In the genomic region with DNA sequence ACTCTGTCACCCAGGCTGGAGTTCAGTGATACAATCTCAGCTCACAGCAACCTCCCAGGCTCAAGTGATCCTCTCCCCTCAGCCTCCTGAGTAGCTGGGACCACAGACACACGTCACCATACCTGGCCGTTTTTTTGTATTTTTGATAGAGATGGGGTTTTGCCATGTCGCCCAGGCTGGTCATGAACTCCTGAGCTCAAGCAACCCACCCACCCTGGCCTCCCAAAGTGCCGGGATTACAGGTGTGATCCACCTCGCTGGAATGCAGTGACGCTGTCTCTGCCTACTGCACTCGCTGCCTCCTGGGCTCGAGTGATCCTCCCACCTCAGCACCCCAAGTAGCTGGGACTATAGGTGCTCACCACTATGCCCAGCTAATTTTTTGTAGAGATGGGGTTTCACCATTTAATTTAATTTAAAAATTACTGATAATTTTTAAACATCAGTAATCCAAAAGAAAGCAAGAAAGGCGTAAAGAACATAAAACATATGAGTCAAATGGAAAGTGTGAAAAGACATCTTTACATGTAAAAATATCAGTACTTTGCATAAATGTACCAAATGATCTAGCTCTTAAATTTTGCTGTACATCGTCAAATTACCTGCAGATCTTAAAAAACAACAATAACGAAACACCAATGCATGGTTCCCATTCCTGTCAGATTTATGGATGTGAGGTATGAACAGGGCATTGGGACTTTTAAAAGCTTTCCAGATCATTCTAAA, we compare ENCODE assay signal across 14 cellular contexts. TPM values are rescaled to one million over a fixed set of nuclear protein-coding genes. Genes with fewer than 3 reads are reported as not detected.
A peak's percentile ranks its signal among the peaks of the same experiment; 100 is the strongest.
DNase-seq lines count a peak whose midpoint lies in the region; ATAC-seq and TF ChIP-seq lines count a peak whose summit lies in the region.
"Had no signal": no experiment of that assay in that cellular context is flagged by ENCODE, and none has a peak within 500 bp of the region (broad histone marks: within the 10 kb centered on the region; RNA-seq: fewer than 3 reads in every experiment).

No MANE protein-coding gene starts in this region.

- H3K9me3 ChIP-seq in Panc1 (ENCODE audit: control insufficient read depth, insufficient read depth, low read depth, low read length): no peaks in the 10 kb centered on the region
- H3K9me3 ChIP-seq: heart left ventricle had no signal

- POLR2A ChIA-PET in Panc1 (lab: Charles Lee): interaction anchor here (0.5 to 0.6 kb wide), 3 partner anchors 12 to 211 kb away, joined by 3 to 8 read pairs (median 5); no protein-coding TSS in a partner anchor

- peaks cover 21% of the 10 kb centered on the region for H3K4me1 ChIP-seq in Panc1 (ENCODE audit: control insufficient read depth, insufficient read depth, low read length)

- H3K27me3 ChIP-seq in Panc1 (ENCODE audit: control insufficient read depth, insufficient read depth, low read length): no peaks in the 10 kb centered on the region
- H3K27me3 ChIP-seq: heart left ventricle had no signal

- H3K4me1 Mint-ChIP-seq in stimulated activated naive CD8-positive, alpha-beta T cell treated with anti-CD3 and anti-CD28 coated beads, Interleukin-15, Interleukin-2, amounts not matched to agents 100 ng/mL and 50 ng/mL, for 24 hours (ENCODE audit: low read depth): peaks cover 46% of the 10 kb centered on the region

- intact Hi-C loops in Panc1 (cut with micrococcal nuclease; ENCODE audit: unreplicated experiment): no loop called here

- ATAC-seq in stimulated activated naive CD8-positive, alpha-beta T cell treated with anti-CD3 and anti-CD28 coated beads, Interleukin-15, Interleukin-2, amounts not matched to agents 100 U/mL and 50 U/mL, for 24 hours: no peak
- ATAC-seq in Panc1 (no peak), esophagus mucosa (no peak)
- ATAC-seq in activated CD4-positive, CD25-positive, alpha-beta regulatory T cell treated with anti-CD3 and anti-CD28 coated beads, Interleukin-2, amount 50 U/mL, for 24 hours: no peak
- ATAC-seq: heart left ventricle had no signal

- in situ Hi-C loops in Panc1 (cut with HindIII; ENCODE audit: low pct_unique_long_range_greater_than_20kb, low sequenced_read_pairs): no loop called here

- no peaks in the 10 kb centered on the region for H3K36me3 ChIP-seq in Panc1 (ENCODE audit: control insufficient read depth, insufficient read depth, low read length)

- TF ChIP-seq CTCF in Panc1 (IDR thresholded peaks at IDR 0.05) (no peak), epithelial cell of esophagus (IDR thresholded peaks at IDR 0.05; ENCODE audit: insufficient read depth, low read depth, low read length, missing control alignments) (no peak)

- peak overlapping the region; percentile 60 for H3K27ac ChIP-seq in Panc1 (ENCODE audit: low read length)
- H3K27ac ChIP-seq: GM23248, heart left ventricle had no signal

- no TSS peak for BruUV-seq in Panc1 (replicated peaks; lab: Mats Ljungman, UMichigan)

- no peak for DNase-seq in stimulated activated naive CD8-positive, alpha-beta T cell treated with anti-CD3 and anti-CD28 coated beads, Interleukin-15, Interleukin-2, amounts not matched to agents 100 U/mL and 50 U/mL, for 24 hours
- DNase-seq in Panc1 (ENCODE audit: low read depth, low spot score): no peak
- DNase-seq in epithelial cell of esophagus (ENCODE audit: low read depth): peak; percentile 5
- DNase-seq in NCI-H1048 (lab: John Stamatoyannopoulos, UW): no peak
- DNase-seq in GM19240 (ENCODE audit: insufficient read length, low spot score): no peak
- DNase-seq: GM23248; heart left ventricle; NCI-H1105; NCI-H748 treated with DMSO at 0.1 percent for 48 hours; stimulated activated CD4-positive, alpha-beta T cell treated with anti-CD3 and anti-CD28 coated beads, Interleukin-1b, Interleukin-23, amount 100 ng/mL, for 48 hours; stimulated activated naive CD4-positive, alpha-beta T cell had no signal

- CTCF ChIA-PET in Panc1 (lab: Charles Lee): interaction anchor here (0.6 to 1.2 kb wide), 4 partner anchors 14 to 390 kb away, joined by 3 to 6 read pairs (median 4); no protein-coding TSS in a partner anchor

- H3K4me3 Mint-ChIP-seq in stimulated activated naive CD8-positive, alpha-beta T cell treated with anti-CD3 and anti-CD28 coated beads, Interleukin-15, Interleukin-2, amounts not matched to agents 100 ng/mL and 50 ng/mL, for 24 hours: peak overlapping the region; percentile 27

- peak overlapping the region; percentile 78 to 99 for H3K4me3 ChIP-seq in Panc1 (ENCODE audit: low read depth in 2 of 2, low read length in 2 of 2)
- no peak overlapping the region for H3K4me3 ChIP-seq in epithelial cell of esophagus (ENCODE audit: low read length)
- H3K4me3 ChIP-seq: heart left ventricle had no signal

- peaks cover 30% of the 10 kb centered on the region for H3K36me3 Mint-ChIP-seq in stimulated activated naive CD8-positive, alpha-beta T cell treated with anti-CD3 and anti-CD28 coated beads, Interleukin-15, Interleukin-2, amounts not matched to agents 100 ng/mL and 50 ng/mL, for 24 hours (ENCODE audit: low read depth)

- no peaks in the 10 kb centered on the region for H3K9me3 Mint-ChIP-seq in stimulated activated naive CD8-positive, alpha-beta T cell treated with anti-CD3 and anti-CD28 coated beads, Interleukin-15, Interleukin-2, amounts not matched to agents 100 ng/mL and 50 ng/mL, for 24 hours

- H3K27ac Mint-ChIP-seq in stimulated activated naive CD8-positive, alpha-beta T cell treated with anti-CD3 and anti-CD28 coated beads, Interleukin-15, Interleukin-2, amounts not matched to agents 100 ng/mL and 50 ng/mL, for 24 hours: no peak overlapping the region

- H3K27me3 Mint-ChIP-seq in stimulated activated naive CD8-positive, alpha-beta T cell treated with anti-CD3 and anti-CD28 coated beads, Interleukin-15, Interleukin-2, amounts not matched to agents 100 ng/mL and 50 ng/mL, for 24 hours: no peaks in the 10 kb centered on the region

RNA-seq across cellular contexts. Expression of gene ZNF236, which starts 2.8 kb away (rescaled TPM):
- total RNA-seq in Panc1 (2021; ENCODE audit: unreplicated experiment) (32.2 TPM), esophagus mucosa (8.9 TPM)
- 12.4 TPM for polyA plus RNA-seq in Panc1 (2012; ENCODE audit: insufficient read length)
